In genomic region chr12:124762384-124762783, GRCh38 we compare ENCODE assay signal across 18 cellular contexts.
A peak's percentile ranks its signal among the peaks of the same experiment; 100 is the strongest.
DNase-seq lines count a peak whose midpoint lies in the region; ATAC-seq and TF ChIP-seq lines count a peak whose summit lies in the region.
"Had no signal": no experiment of that assay in that cellular context is flagged by ENCODE, and none has a peak within 500 bp of the region (broad histone marks: within the 10 kb centered on the region; RNA-seq: fewer than 3 reads in every experiment).

No MANE protein-coding gene starts in this region.

- CTCF ChIA-PET in activated CD8-positive, alpha-beta T cell treated with anti-CD3 and anti-CD28 coated beads for 36 hours (lab: Charles Lee), result interaction anchor here (0.8 to 3.8 kb wide), 12 partner anchors 9 to 725 kb away, joined by 3 to 17 read pairs (median 3); no protein-coding TSS in a partner anchor
- CTCF ChIA-PET in activated CD8-positive, alpha-beta T cell treated with anti-CD3 and anti-CD28 coated beads, Interleukin-2, amount 10 ng/mL, durations not matched to agents 7 days and 5 days (lab: Charles Lee), result interaction anchor here (0.6 to 1.2 kb wide), 4 partner anchors 9 to 740 kb away, joined by 3 to 6 read pairs (median 4); no protein-coding TSS in a partner anchor

- H3K4me1 ChIP-seq in BLaER1, result peaks cover 99% of the 10 kb centered on the region
- H3K4me1 ChIP-seq in gastroesophageal sphincter, result peaks cover 6 to 91% (median 39%) of the 10 kb centered on the region in 3 donors
- H3K4me1 ChIP-seq in colonic mucosa, result no peaks in the 10 kb centered on the region

- peaks cover 38% of the 10 kb centered on the region for H3K9me3 Mint-ChIP-seq in activated CD8-positive, alpha-beta T cell treated with anti-CD3 and anti-CD28 coated beads for 36 hours
- peaks cover 10% of the 10 kb centered on the region for H3K9me3 Mint-ChIP-seq in activated CD8-positive, alpha-beta T cell treated with anti-CD3 and anti-CD28 coated beads, Interleukin-2, amount 10 ng/mL, durations not matched to agents 7 days and 5 days (ENCODE audit: insufficient read depth)
- H3K9me3 Mint-ChIP-seq in activated T-helper 17 cell treated with anti-CD3 and anti-CD28 coated beads, Interleukin-2, amount 50 U/mL, for 72 hours, result peaks cover 4% of the 10 kb centered on the region

- POLR2A ChIA-PET in activated CD8-positive, alpha-beta T cell treated with anti-CD3 and anti-CD28 coated beads for 36 hours (lab: Charles Lee), result interaction anchor here (0.7 to 1.4 kb wide), 5 partner anchors 12 to 268 kb away, joined by 3 to 4 read pairs (median 3); no protein-coding TSS in a partner anchor
- POLR2A ChIA-PET in activated CD8-positive, alpha-beta T cell treated with anti-CD3 and anti-CD28 coated beads, Interleukin-2, amount 10 ng/mL, durations not matched to agents 7 days and 5 days (lab: Charles Lee), result interaction anchor here (0.6 kb wide), 1 partner anchor 171 kb away, joined by 3 read pairs; no protein-coding TSS in a partner anchor

- peaks cover 4% of the 10 kb centered on the region for H3K27me3 Mint-ChIP-seq in activated CD8-positive, alpha-beta T cell treated with anti-CD3 and anti-CD28 coated beads for 36 hours
- H3K27me3 Mint-ChIP-seq in activated CD8-positive, alpha-beta T cell treated with anti-CD3 and anti-CD28 coated beads, Interleukin-2, amount 10 ng/mL, durations not matched to agents 7 days and 5 days (ENCODE audit: low read depth), result peaks cover 21% of the 10 kb centered on the region
- H3K27me3 Mint-ChIP-seq in activated T-helper 17 cell treated with anti-CD3 and anti-CD28 coated beads, Interleukin-2, amount 50 U/mL, for 72 hours, result peaks cover 19% of the 10 kb centered on the region

- no peak for TF ChIP-seq POLR2A in gastroesophageal sphincter (IDR thresholded peaks at IDR 0.05)

- WGBS in gastroesophageal sphincter (ENCODE audit: low coverage in 1 of 2), 2 donors, result 95% methylated on average over 3 of the region's 8 CpGs; no CpG with 5 or more reads in 1 of the 2 donors

- peak overlapping the region; percentile 61 for H3K27ac Mint-ChIP-seq in activated CD8-positive, alpha-beta T cell treated with anti-CD3 and anti-CD28 coated beads for 36 hours
- H3K27ac Mint-ChIP-seq in activated CD8-positive, alpha-beta T cell treated with anti-CD3 and anti-CD28 coated beads, Interleukin-2, amount 10 ng/mL, durations not matched to agents 7 days and 5 days, result no peak overlapping the region
- no peak overlapping the region for H3K27ac Mint-ChIP-seq in activated T-helper 17 cell treated with anti-CD3 and anti-CD28 coated beads, Interleukin-2, amount 50 U/mL, for 72 hours

- peaks cover 11% of the 10 kb centered on the region for H3K36me3 Mint-ChIP-seq in activated CD8-positive, alpha-beta T cell treated with anti-CD3 and anti-CD28 coated beads for 36 hours (ENCODE audit: low read depth)
- H3K36me3 Mint-ChIP-seq in activated CD8-positive, alpha-beta T cell treated with anti-CD3 and anti-CD28 coated beads, Interleukin-2, amount 10 ng/mL, durations not matched to agents 7 days and 5 days (ENCODE audit: low read depth), result peaks cover 10% of the 10 kb centered on the region
- H3K36me3 Mint-ChIP-seq in activated T-helper 17 cell treated with anti-CD3 and anti-CD28 coated beads, Interleukin-2, amount 50 U/mL, for 72 hours (ENCODE audit: low read depth), result no peaks in the 10 kb centered on the region

- H3K9ac ChIP-seq in BLaER1, result no peak overlapping the region
- H3K9ac ChIP-seq in colonic mucosa (ENCODE audit: low read depth in 2 of 2, low read length in 2 of 2), result no peak overlapping the region

- no peak for DNase-seq in activated CD8-positive, alpha-beta T cell treated with anti-CD3 and anti-CD28 coated beads for 36 hours
- no peak for DNase-seq in activated CD8-positive, alpha-beta T cell treated with anti-CD3 and anti-CD28 coated beads, Interleukin-2, amount 10 ng/mL, durations not matched to agents 7 days and 5 days
- DNase-seq in colonic mucosa (no peak), NCI-H1436 (lab: John Stamatoyannopoulos, UW) (no peak)
- DNase-seq: 8988T, BE2C, DMS79 treated with DMSO at 0.1 percent for 48 hours, HCEC 1CT, NCI-H1092 treated with DMSO at 0.1 percent for 48 hours, NCI-H1694, NCI-H2227 treated with DMSO at 0.1 percent for 48 hours, NCI-H524 had no signal

- no peak overlapping the region for H3K27ac ChIP-seq in BLaER1
- peak overlapping the region in 3 of 4 donors; percentile 68 to 88 (median 85) for H3K27ac ChIP-seq in gastroesophageal sphincter
- no peak overlapping the region for H3K27ac ChIP-seq in colonic mucosa
- H3K27ac ChIP-seq: PC-9 had no signal

- no peaks in the 10 kb centered on the region for H4K20me1 ChIP-seq in BLaER1

- H3K36me3 ChIP-seq in BLaER1 (no peaks in the 10 kb centered on the region), gastroesophageal sphincter (no peaks in the 10 kb centered on the region), colonic mucosa (no peaks in the 10 kb centered on the region)
- H3K36me3 ChIP-seq: BE2C, MG63 had no signal

- TF ChIP-seq CTCF in activated CD8-positive, alpha-beta T cell treated with anti-CD3 and anti-CD28 coated beads for 36 hours (IDR thresholded peaks at IDR 0.05), result no peak
- TF ChIP-seq CTCF in gastroesophageal sphincter (IDR thresholded peaks at IDR 0.05) (no peak), colonic mucosa (IDR thresholded peaks at IDR 0.05) (no peak)

- no peak for TF ChIP-seq EP300 in gastroesophageal sphincter (IDR thresholded peaks at IDR 0.05)

- H3K4me2 ChIP-seq in BLaER1, result peak overlapping the region; percentile 56; the same call in 1 of the 2 replicates
- H3K4me2 ChIP-seq: PC-9 had no signal

- H3K27me3 ChIP-seq in BLaER1 (no peaks in the 10 kb centered on the region), gastroesophageal sphincter (no peaks in the 10 kb centered on the region), colonic mucosa (no peaks in the 10 kb centered on the region)
- H3K27me3 ChIP-seq: BE2C, MG63 had no signal

- H3K4me3 ChIP-seq in BLaER1 (no peak overlapping the region), gastroesophageal sphincter (no peak overlapping the region), colonic mucosa (no peak overlapping the region)
- H3K4me3 ChIP-seq: MG63, PC-9 had no signal

- ATAC-seq in activated CD8-positive, alpha-beta T cell treated with anti-CD3 and anti-CD28 coated beads for 36 hours, result no peak
- ATAC-seq in activated CD8-positive, alpha-beta T cell treated with anti-CD3 and anti-CD28 coated beads, Interleukin-2, amount 10 ng/mL, durations not matched to agents 7 days and 5 days, result no peak
- no peak for ATAC-seq in activated T-helper 17 cell treated with anti-CD3 and anti-CD28 coated beads, Interleukin-2, amount 50 U/mL, for 72 hours (replicated peaks)
- no peak for ATAC-seq in gastroesophageal sphincter
- no peak for ATAC-seq in GM18520 (IDR thresholded peaks at IDR 0.05; ENCODE audit: unreplicated experiment)

- no peak overlapping the region for H3K4me3 Mint-ChIP-seq in activated CD8-positive, alpha-beta T cell treated with anti-CD3 and anti-CD28 coated beads for 36 hours
- no peak overlapping the region for H3K4me3 Mint-ChIP-seq in activated CD8-positive, alpha-beta T cell treated with anti-CD3 and anti-CD28 coated beads, Interleukin-2, amount 10 ng/mL, durations not matched to agents 7 days and 5 days
- peak overlapping the region; percentile 27 for H3K4me3 Mint-ChIP-seq in activated T-helper 17 cell treated with anti-CD3 and anti-CD28 coated beads, Interleukin-2, amount 50 U/mL, for 72 hours

- peaks cover 40% of the 10 kb centered on the region for H3K4me1 Mint-ChIP-seq in activated CD8-positive, alpha-beta T cell treated with anti-CD3 and anti-CD28 coated beads for 36 hours (ENCODE audit: low read depth)
- peaks cover 11% of the 10 kb centered on the region for H3K4me1 Mint-ChIP-seq in activated CD8-positive, alpha-beta T cell treated with anti-CD3 and anti-CD28 coated beads, Interleukin-2, amount 10 ng/mL, durations not matched to agents 7 days and 5 days (ENCODE audit: low read depth)
- peaks cover 14% of the 10 kb centered on the region for H3K4me1 Mint-ChIP-seq in activated T-helper 17 cell treated with anti-CD3 and anti-CD28 coated beads, Interleukin-2, amount 50 U/mL, for 72 hours

- intact Hi-C loops in activated CD8-positive, alpha-beta T cell treated with anti-CD3 and anti-CD28 coated beads for 36 hours (cut with micrococcal nuclease), result loop anchor here (10.0 kb wide), 3 partner anchors 208 to 418 kb away; no protein-coding TSS in a partner anchor
- intact Hi-C loops in colonic mucosa (cut with DNase I), result no loop called here

- H3K9me3 ChIP-seq in BLaER1 (peaks cover 11% of the 10 kb centered on the region), gastroesophageal sphincter (peaks cover 0 to 10% (median 0%) of the 10 kb centered on the region in 3 donors), colonic mucosa (peaks cover 4% of the 10 kb centered on the region)

Comparison
In these comparisons a context has a peak if more than half of its experiments do, and no peak if none do; other contexts are left out.
1. H3K27ac ChIP-seq: peak in gastroesophageal sphincter (3 of 4); none in BLaER1 (single experiment) and colonic mucosa (single experiment).